9 cellular contexts compared by ENCODE assay signal in the genomic region with DNA sequence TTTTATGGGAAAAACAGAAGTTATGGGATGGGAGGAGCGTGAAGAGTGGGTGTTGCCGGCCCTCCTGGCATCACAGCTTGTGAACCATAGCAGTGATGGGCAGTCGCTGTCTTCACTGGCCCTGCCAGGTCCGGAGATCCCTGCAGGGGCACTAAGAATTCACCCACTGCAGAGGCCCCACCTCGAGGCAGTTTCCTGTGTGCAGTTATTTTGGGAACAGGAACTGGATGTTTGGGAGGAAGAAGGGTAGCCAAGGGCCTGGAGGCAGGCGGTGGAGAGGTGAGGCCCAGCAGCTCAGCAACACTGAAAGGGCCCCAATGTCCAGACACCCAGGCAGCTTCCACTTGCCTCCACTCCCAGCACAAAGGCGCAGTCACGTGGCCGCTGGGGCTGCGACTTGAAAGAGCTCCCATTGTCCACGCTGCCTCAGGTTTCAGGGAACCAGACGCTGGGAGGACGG.
DNase-seq lines count a peak whose midpoint lies in the region; ATAC-seq and TF ChIP-seq lines count a peak whose summit lies in the region.
"Had no signal": no experiment of that assay in that cellular context is flagged by ENCODE, and none has a peak within 500 bp of the region (broad histone marks: within the 10 kb centered on the region; RNA-seq: fewer than 3 reads in every experiment).

No MANE protein-coding gene starts in this region.

- H3K9me3 Mint-ChIP-seq in chondrocyte (ENCODE audit: low read depth), result no peaks in the 10 kb centered on the region

- peak overlapping the region; percentile 97 for H3K27ac Mint-ChIP-seq in chondrocyte (ENCODE audit: unreplicated experiment)

- H3K36me3 ChIP-seq in spleen, result no peaks in the 10 kb centered on the region

- H3K4me3 Mint-ChIP-seq in chondrocyte (ENCODE audit: unreplicated experiment), result peak overlapping the region; percentile 58
- H3K4me3 Mint-ChIP-seq: naive B cell had no signal

- H3K4me1 ChIP-seq in spleen, result peaks cover 0 to 14% (median 3%) of the 10 kb centered on the region in 6 donors

- ATAC-seq in left lobe of liver, result peak; percentile 57
- no peak for ATAC-seq in GM21447 (IDR thresholded peaks at IDR 0.05; ENCODE audit: unreplicated experiment)
- ATAC-seq in GM19324 (IDR thresholded peaks at IDR 0.05; ENCODE audit: low FRiP score, unreplicated experiment), result no peak

- TF ChIP-seq CTCF in chondrocyte (IDR thresholded peaks at IDR 0.05) (peak; percentile 11), spleen (IDR thresholded peaks at IDR 0.05 in 8 of 11, conservative IDR thresholded peaks at IDR 0.05 in 3 of 11) (no peak)

- intact Hi-C loops in spleen (cut with DNase I; ENCODE audit: low total_unique reads), result no loop called here

- H3K9me3 ChIP-seq in spleen, result no peaks in the 10 kb centered on the region

- no peak overlapping the region for H3K4me3 ChIP-seq in spleen

- H3K27me3 Mint-ChIP-seq in chondrocyte (ENCODE audit: low read depth), result peaks cover 7% of the 10 kb centered on the region

- H3K4me1 Mint-ChIP-seq in chondrocyte (ENCODE audit: low read depth), result peaks cover 32% of the 10 kb centered on the region

- DNase-seq in NCI-H1105 (lab: John Stamatoyannopoulos, UW) (peak; percentile 14), chondrocyte (ENCODE audit: low spot score) (peak; percentile 95), left lobe of liver (ENCODE audit: low spot score) (no peak), spleen (no peak), iPS-NIHi7 (ENCODE audit: extremely low spot score) (no peak), germinal center (ENCODE audit: low spot score) (no peak)
- DNase-seq: naive B cell had no signal

- WGBS in spleen, 5 donors, result 29 to 47% (median 42%) methylated on average over 12 to 13 of the region's 13 CpGs

- no peaks in the 10 kb centered on the region for H3K36me3 Mint-ChIP-seq in chondrocyte (ENCODE audit: low read depth)
- H3K36me3 Mint-ChIP-seq: naive B cell had no signal

- H3K27me3 ChIP-seq in spleen (replicated peaks in 1 of 7), result no peaks in the 10 kb centered on the region

- no peak for TF ChIP-seq POLR2A in spleen (IDR thresholded peaks at IDR 0.05)

- H3K27ac ChIP-seq in spleen, result peak overlapping the region in 7 of 8 donors; percentile 51 to 67 (median 64)

Comparison
In these comparisons a context has a peak if more than half of its experiments do, and no peak if none do; other contexts are left out.
1. DNase-seq: peak in NCI-H1105 (single experiment) and chondrocyte (single experiment); none in left lobe of liver (single experiment), spleen (single experiment), iPS-NIHi7 (single experiment) and germinal center (single experiment).